ENCODE assay signal across 1 cellular context in the genomic region with DNA sequence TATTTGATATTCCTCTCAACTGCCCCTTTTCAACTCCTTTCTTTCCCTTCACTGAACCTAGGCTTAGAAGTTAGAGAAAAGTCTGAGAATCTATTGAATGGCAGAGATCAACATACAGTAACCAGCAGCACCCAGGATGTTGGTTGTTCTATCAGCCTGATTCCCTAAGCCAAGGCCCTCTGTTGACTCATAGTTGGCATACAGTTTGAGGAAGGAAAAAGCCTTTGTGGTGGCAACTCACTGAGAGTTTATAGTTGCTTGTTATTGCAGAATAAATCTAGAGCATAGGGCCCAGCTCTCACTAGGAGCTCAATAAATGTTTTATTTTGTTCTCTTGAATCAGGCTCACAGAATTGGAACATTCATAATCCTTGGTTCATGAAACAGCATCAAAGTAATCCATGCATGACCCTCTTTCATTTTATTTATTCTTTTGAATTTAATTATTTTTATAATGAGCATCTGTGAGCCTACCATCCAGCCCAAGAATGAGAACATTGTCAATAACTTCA.
TF ChIP-seq lines count a peak whose summit lies in the region.

No MANE protein-coding gene starts in this region.

TF ChIP-seq in GM23338, 12 proteins besides CTCF, POLR2A, EP300 and RAD21 (continued from another document):
- TF ChIP-seq, protein P1, sequence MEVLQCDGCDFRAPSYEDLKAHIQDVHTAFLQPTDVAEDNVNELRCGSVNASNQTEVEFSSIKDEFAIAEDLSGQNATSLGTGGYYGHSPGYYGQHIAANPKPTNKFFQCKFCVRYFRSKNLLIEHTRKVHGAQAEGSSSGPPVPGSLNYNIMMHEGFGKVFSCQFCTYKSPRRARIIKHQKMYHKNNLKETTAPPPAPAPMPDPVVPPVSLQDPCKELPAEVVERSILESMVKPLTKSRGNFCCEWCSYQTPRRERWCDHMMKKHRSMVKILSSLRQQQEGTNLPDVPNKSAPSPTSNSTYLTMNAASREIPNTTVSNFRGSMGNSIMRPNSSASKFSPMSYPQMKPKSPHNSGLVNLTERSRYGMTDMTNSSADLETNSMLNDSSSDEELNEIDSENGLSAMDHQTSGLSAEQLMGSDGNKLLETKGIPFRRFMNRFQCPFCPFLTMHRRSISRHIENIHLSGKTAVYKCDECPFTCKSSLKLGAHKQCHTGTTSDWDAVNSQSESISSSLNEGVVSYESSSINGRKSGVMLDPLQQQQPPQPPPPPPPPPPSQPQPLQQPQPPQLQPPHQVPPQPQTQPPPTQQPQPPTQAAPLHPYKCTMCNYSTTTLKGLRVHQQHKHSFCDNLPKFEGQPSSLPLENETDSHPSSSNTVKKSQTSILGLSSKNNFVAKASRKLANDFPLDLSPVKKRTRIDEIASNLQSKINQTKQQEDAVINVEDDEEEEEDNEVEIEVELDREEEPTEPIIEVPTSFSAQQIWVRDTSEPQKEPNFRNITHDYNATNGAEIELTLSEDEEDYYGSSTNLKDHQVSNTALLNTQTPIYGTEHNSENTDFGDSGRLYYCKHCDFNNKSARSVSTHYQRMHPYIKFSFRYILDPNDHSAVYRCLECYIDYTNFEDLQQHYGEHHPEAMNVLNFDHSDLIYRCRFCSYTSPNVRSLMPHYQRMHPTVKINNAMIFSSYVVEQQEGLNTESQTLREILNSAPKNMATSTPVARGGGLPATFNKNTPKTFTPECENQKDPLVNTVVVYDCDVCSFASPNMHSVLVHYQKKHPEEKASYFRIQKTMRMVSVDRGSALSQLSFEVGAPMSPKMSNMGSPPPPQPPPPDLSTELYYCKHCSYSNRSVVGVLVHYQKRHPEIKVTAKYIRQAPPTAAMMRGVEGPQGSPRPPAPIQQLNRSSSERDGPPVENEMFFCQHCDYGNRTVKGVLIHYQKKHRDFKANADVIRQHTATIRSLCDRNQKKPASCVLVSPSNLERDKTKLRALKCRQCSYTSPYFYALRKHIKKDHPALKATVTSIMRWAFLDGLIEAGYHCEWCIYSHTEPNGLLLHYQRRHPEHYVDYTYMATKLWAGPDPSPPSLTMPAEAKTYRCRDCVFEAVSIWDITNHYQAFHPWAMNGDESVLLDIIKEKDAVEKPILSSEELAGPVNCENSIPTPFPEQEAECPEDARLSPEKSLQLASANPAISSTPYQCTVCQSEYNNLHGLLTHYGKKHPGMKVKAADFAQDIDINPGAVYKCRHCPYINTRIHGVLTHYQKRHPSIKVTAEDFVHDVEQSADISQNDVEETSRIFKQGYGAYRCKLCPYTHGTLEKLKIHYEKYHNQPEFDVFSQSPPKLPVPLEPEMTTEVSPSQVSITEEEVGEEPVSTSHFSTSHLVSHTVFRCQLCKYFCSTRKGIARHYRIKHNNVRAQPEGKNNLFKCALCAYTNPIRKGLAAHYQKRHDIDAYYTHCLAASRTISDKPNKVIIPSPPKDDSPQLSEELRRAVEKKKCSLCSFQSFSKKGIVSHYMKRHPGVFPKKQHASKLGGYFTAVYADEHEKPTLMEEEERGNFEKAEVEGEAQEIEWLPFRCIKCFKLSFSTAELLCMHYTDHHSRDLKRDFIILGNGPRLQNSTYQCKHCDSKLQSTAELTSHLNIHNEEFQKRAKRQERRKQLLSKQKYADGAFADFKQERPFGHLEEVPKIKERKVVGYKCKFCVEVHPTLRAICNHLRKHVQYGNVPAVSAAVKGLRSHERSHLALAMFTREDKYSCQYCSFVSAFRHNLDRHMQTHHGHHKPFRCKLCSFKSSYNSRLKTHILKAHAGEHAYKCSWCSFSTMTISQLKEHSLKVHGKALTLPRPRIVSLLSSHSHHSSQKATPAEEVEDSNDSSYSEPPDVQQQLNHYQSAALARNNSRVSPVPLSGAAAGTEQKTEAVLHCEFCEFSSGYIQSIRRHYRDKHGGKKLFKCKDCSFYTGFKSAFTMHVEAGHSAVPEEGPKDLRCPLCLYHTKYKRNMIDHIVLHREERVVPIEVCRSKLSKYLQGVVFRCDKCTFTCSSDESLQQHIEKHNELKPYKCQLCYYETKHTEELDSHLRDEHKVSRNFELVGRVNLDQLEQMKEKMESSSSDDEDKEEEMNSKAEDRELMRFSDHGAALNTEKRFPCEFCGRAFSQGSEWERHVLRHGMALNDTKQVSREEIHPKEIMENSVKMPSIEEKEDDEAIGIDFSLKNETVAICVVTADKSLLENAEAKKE (CRISPR knock-in tag; IDR thresholded peaks at IDR 0.05) = no peak
- TF ChIP-seq NANOG (IDR thresholded peaks at IDR 0.05; ENCODE audit: borderline replicate concordance) (no peak), EZH2phosphoT487 (IDR thresholded peaks at IDR 0.05; ENCODE audit: unreplicated experiment) (no peak), STAT1 (IDR thresholded peaks at IDR 0.05; ENCODE audit: unreplicated experiment) (no peak), EZH2 (IDR thresholded peaks at IDR 0.05; ENCODE audit: low read depth, unreplicated experiment) (no peak), ZNF331 (CRISPR knock-in tag; IDR thresholded peaks at IDR 0.05; ENCODE audit: low read depth) (no peak), ZNF114 (CRISPR knock-in tag; IDR thresholded peaks at IDR 0.05) (no peak)
- TF ChIP-seq, protein P2, sequence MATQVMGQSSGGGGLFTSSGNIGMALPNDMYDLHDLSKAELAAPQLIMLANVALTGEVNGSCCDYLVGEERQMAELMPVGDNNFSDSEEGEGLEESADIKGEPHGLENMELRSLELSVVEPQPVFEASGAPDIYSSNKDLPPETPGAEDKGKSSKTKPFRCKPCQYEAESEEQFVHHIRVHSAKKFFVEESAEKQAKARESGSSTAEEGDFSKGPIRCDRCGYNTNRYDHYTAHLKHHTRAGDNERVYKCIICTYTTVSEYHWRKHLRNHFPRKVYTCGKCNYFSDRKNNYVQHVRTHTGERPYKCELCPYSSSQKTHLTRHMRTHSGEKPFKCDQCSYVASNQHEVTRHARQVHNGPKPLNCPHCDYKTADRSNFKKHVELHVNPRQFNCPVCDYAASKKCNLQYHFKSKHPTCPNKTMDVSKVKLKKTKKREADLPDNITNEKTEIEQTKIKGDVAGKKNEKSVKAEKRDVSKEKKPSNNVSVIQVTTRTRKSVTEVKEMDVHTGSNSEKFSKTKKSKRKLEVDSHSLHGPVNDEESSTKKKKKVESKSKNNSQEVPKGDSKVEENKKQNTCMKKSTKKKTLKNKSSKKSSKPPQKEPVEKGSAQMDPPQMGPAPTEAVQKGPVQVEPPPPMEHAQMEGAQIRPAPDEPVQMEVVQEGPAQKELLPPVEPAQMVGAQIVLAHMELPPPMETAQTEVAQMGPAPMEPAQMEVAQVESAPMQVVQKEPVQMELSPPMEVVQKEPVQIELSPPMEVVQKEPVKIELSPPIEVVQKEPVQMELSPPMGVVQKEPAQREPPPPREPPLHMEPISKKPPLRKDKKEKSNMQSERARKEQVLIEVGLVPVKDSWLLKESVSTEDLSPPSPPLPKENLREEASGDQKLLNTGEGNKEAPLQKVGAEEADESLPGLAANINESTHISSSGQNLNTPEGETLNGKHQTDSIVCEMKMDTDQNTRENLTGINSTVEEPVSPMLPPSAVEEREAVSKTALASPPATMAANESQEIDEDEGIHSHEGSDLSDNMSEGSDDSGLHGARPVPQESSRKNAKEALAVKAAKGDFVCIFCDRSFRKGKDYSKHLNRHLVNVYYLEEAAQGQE (IDR thresholded peaks at IDR 0.05; ENCODE audit: unreplicated experiment) = no peak
